In genomic region chr3:98731720-98732238, GRCh38 we compare ENCODE assay signal across 8 cellular contexts. TPM values are rescaled to one million over a fixed set of nuclear protein-coding genes. Genes with fewer than 3 reads are reported as not detected.
DNase-seq lines count a peak whose midpoint lies in the region; ATAC-seq lines count a peak whose summit lies in the region.

No MANE protein-coding gene starts in this region.

- peak overlapping the region in 1 of 2 donors; percentile 72 for H3K27ac ChIP-seq in aorta (ENCODE audit: low read depth in 1 of 2, low read length in 2 of 2)

- H3K4me1 Mint-ChIP-seq in stimulated activated naive CD8-positive, alpha-beta T cell treated with anti-CD3 and anti-CD28 coated beads, Interleukin-15, Interleukin-2, amounts not matched to agents 100 ng/mL and 50 ng/mL, for 24 hours (ENCODE audit: low read depth), result peaks cover 15% of the 10 kb centered on the region
- peaks cover 6% of the 10 kb centered on the region for H3K4me1 Mint-ChIP-seq in central memory CD8-positive, alpha-beta T cell
- peaks cover 10% of the 10 kb centered on the region for H3K4me1 Mint-ChIP-seq in memory B cell

- H3K27me3 Mint-ChIP-seq in stimulated activated naive CD8-positive, alpha-beta T cell treated with anti-CD3 and anti-CD28 coated beads, Interleukin-15, Interleukin-2, amounts not matched to agents 100 ng/mL and 50 ng/mL, for 24 hours, result peaks cover 56% of the 10 kb centered on the region
- H3K27me3 Mint-ChIP-seq in central memory CD8-positive, alpha-beta T cell, result peaks cover 82% of the 10 kb centered on the region
- peaks cover 24% of the 10 kb centered on the region for H3K27me3 Mint-ChIP-seq in memory B cell

- no peaks in the 10 kb centered on the region for H3K36me3 ChIP-seq in aorta (ENCODE audit: control insufficient read depth in 1 of 2, insufficient read depth in 2 of 2, low read length in 1 of 2)

- DNase-seq in stimulated activated naive CD8-positive, alpha-beta T cell treated with anti-CD3 and anti-CD28 coated beads, Interleukin-15, Interleukin-2, amounts not matched to agents 100 U/mL and 50 U/mL, for 24 hours, result no peak
- DNase-seq in central memory CD8-positive, alpha-beta T cell (ENCODE audit: low spot score in 2 of 2), result no peak
- DNase-seq in memory B cell (ENCODE audit: low spot score in 2 of 2), result no peak
- DNase-seq in aorta, result no peak
- no peak for DNase-seq in middle frontal gyrus (ENCODE audit: extremely low spot score, low spot score)

- H3K4me1 ChIP-seq in aorta (ENCODE audit: control insufficient read depth in 1 of 2, insufficient read depth in 2 of 2, low read length in 2 of 2), result no peaks in the 10 kb centered on the region

- intact Hi-C loops in aorta (cut with DNase I), result loop anchor here (5.0 to 10.0 kb wide), 2 partner anchors 51 to 53 kb away; no protein-coding TSS in a partner anchor

- 3 to 5% methylated on average over 9 of the region's 9 CpGs for WGBS in aorta, 2 donors

- no peak overlapping the region for H3K27ac Mint-ChIP-seq in stimulated activated naive CD8-positive, alpha-beta T cell treated with anti-CD3 and anti-CD28 coated beads, Interleukin-15, Interleukin-2, amounts not matched to agents 100 ng/mL and 50 ng/mL, for 24 hours
- no peak overlapping the region for H3K27ac Mint-ChIP-seq in central memory CD8-positive, alpha-beta T cell (ENCODE audit: low read depth)
- no peak overlapping the region for H3K27ac Mint-ChIP-seq in memory B cell

- no peaks in the 10 kb centered on the region for H3K27me3 ChIP-seq in aorta (ENCODE audit: control insufficient read depth in 1 of 2, insufficient read depth in 2 of 2, low read length in 1 of 2)

- no peak for ATAC-seq in stimulated activated naive CD8-positive, alpha-beta T cell treated with anti-CD3 and anti-CD28 coated beads, Interleukin-15, Interleukin-2, amounts not matched to agents 100 U/mL and 50 U/mL, for 24 hours
- ATAC-seq in central memory CD8-positive, alpha-beta T cell (replicated peaks; ENCODE audit: extremely low read depth, poor library complexity, severe bottlenecking), result no peak
- ATAC-seq in memory B cell (ENCODE audit: low read depth), result no peak
- ATAC-seq in aorta (ENCODE audit: low FRiP score), result no peak
- no peak for ATAC-seq in GM19455 (IDR thresholded peaks at IDR 0.05; ENCODE audit: unreplicated experiment)
- ATAC-seq in GM18870 (IDR thresholded peaks at IDR 0.05; ENCODE audit: unreplicated experiment), result no peak

- H3K4me3 ChIP-seq in aorta (ENCODE audit: low read length in 2 of 2), result peak overlapping the region; percentile 69 to 81

- H3K4me3 Mint-ChIP-seq in stimulated activated naive CD8-positive, alpha-beta T cell treated with anti-CD3 and anti-CD28 coated beads, Interleukin-15, Interleukin-2, amounts not matched to agents 100 ng/mL and 50 ng/mL, for 24 hours, result peak overlapping the region; percentile 78
- peak overlapping the region; percentile 53 for H3K4me3 Mint-ChIP-seq in central memory CD8-positive, alpha-beta T cell
- peak overlapping the region; percentile 3 for H3K4me3 Mint-ChIP-seq in memory B cell

- H3K9me3 Mint-ChIP-seq in stimulated activated naive CD8-positive, alpha-beta T cell treated with anti-CD3 and anti-CD28 coated beads, Interleukin-15, Interleukin-2, amounts not matched to agents 100 ng/mL and 50 ng/mL, for 24 hours, result no peaks in the 10 kb centered on the region
- H3K9me3 Mint-ChIP-seq in central memory CD8-positive, alpha-beta T cell, result no peaks in the 10 kb centered on the region
- H3K9me3 Mint-ChIP-seq in memory B cell, result no peaks in the 10 kb centered on the region

- H3K36me3 Mint-ChIP-seq in stimulated activated naive CD8-positive, alpha-beta T cell treated with anti-CD3 and anti-CD28 coated beads, Interleukin-15, Interleukin-2, amounts not matched to agents 100 ng/mL and 50 ng/mL, for 24 hours (ENCODE audit: low read depth), result no peaks in the 10 kb centered on the region
- H3K36me3 Mint-ChIP-seq in central memory CD8-positive, alpha-beta T cell (ENCODE audit: insufficient read depth), result no peaks in the 10 kb centered on the region
- no peaks in the 10 kb centered on the region for H3K36me3 Mint-ChIP-seq in memory B cell

- H3K9me3 ChIP-seq in aorta (ENCODE audit: control insufficient read depth, low read length), result no peaks in the 10 kb centered on the region

RNA-seq across cellular contexts. Expression of gene ST3GAL6, which starts 31.4 kb away (rescaled TPM):
- 10 to 100 TPM; 12.2 to 21.1 TPM for total RNA-seq in aorta
- polyA plus RNA-seq in aorta, result 10 to 100 TPM in 1 of 2 donors, 1 to 10 TPM in 1; 7.5 to 27.9 TPM

Comparison
In these comparisons a context has a peak if more than half of its experiments do, and no peak if none do; other contexts are left out.
1. H3K4me3 Mint-ChIP-seq: peak in every context shown above with its lines; median percentile 78 in stimulated activated naive CD8-positive, alpha-beta T cell treated with anti-CD3 and anti-CD28 coated beads, Interleukin-15, Interleukin-2, amounts not matched to agents 100 ng/mL and 50 ng/mL, for 24 hours; 53 in central memory CD8-positive, alpha-beta T cell; 3 in memory B cell.